In genomic region chr20:25697132-25697446, GRCh38 we compare ENCODE assay signal across 1 cellular context.
TF ChIP-seq lines count a peak whose summit lies in the region.

No MANE protein-coding gene starts in this region.

TF ChIP-seq in H1, 55 proteins besides CTCF, POLR2A, EP300 and RAD21 (continued from another document):
- no peak for TF ChIP-seq SUZ12 (IDR thresholded peaks at IDR 0.05; ENCODE audit: low read length)
- no peak for TF ChIP-seq TEAD4 (IDR thresholded peaks at IDR 0.05; ENCODE audit: low read depth, low read length)
- TF ChIP-seq CTBP2 (IDR thresholded peaks at IDR 0.05; ENCODE audit: borderline replicate concordance, insufficient read depth, insufficient read length, low read length): no peak
- no peak for TF ChIP-seq TAF1 (IDR thresholded peaks at IDR 0.05; ENCODE audit: low read depth, low read length)
- TF ChIP-seq CHD1 (IDR thresholded peaks at IDR 0.05; ENCODE audit: low read depth, low read length): no peak
- TF ChIP-seq POLR2AphosphoS5 (IDR thresholded peaks at IDR 0.05; ENCODE audit: low read depth, low read length): no peak
- TF ChIP-seq EZH2 (IDR thresholded peaks at IDR 0.05; ENCODE audit: low read depth, low read length, severe bottlenecking): no peak
- TF ChIP-seq HDAC2 (IDR thresholded peaks at IDR 0.05; ENCODE audit: borderline replicate concordance in 1 of 2, low read depth in 2 of 2, low read length in 2 of 2): no peak
- no peak for TF ChIP-seq SIRT6 (IDR thresholded peaks at IDR 0.05; ENCODE audit: low read length)
